ENCODE assay signal across 8 cellular contexts in genomic region chr7:32846630-32847225, GRCh38. TPM values are rescaled to one million over a fixed set of nuclear protein-coding genes. Genes with fewer than 3 reads are reported as not detected.
DNase-seq lines count a peak whose midpoint lies in the region; ATAC-seq and TF ChIP-seq lines count a peak whose summit lies in the region.

No MANE protein-coding gene starts in this region.

- H3K79me2 ChIP-seq in neural progenitor cell (ENCODE audit: low read depth) = no peaks in the 10 kb centered on the region

- no peak overlapping the region for H3K9ac ChIP-seq in neural progenitor cell

- no peak for TF ChIP-seq POLR2A in Peyer's patch (IDR thresholded peaks at IDR 0.05)
- TF ChIP-seq POLR2A in stomach (IDR thresholded peaks at IDR 0.05) = no peak

- H3K4me3 ChIP-seq in Peyer's patch (no peak overlapping the region), fibroblast of the aortic adventitia (ENCODE audit: low read depth, low read length) (no peak overlapping the region), neural progenitor cell (no peak overlapping the region), stomach (no peak overlapping the region)

- ATAC-seq in GM21367 (IDR thresholded peaks at IDR 0.05; ENCODE audit: unreplicated experiment) = peak; percentile 100
- peak; percentile 100 for ATAC-seq in activated T-cell treated with anti-CD3 and anti-CD28 coated beads, Interleukin-2, amount 50 U/mL, for 72 hours (replicated peaks in 1 of 2)

- H3K36me3 Mint-ChIP-seq in Calu3 (ENCODE audit: insufficient read depth, unreplicated experiment) (no peaks in the 10 kb centered on the region), neural progenitor cell (peaks cover 2% of the 10 kb centered on the region)
- no peaks in the 10 kb centered on the region for H3K36me3 Mint-ChIP-seq in activated T-cell treated with anti-CD3 and anti-CD28 coated beads, Interleukin-2, amount 50 U/mL, for 72 hours (ENCODE audit: insufficient read depth in 2 of 2)

- H3K4me3 Mint-ChIP-seq in Calu3 (ENCODE audit: low read depth, unreplicated experiment) (no peak overlapping the region), neural progenitor cell (no peak overlapping the region)
- H3K4me3 Mint-ChIP-seq in activated T-cell treated with anti-CD3 and anti-CD28 coated beads, Interleukin-2, amount 50 U/mL, for 72 hours = peak overlapping the region; percentile 58 to 69

- peak; percentile 98 for TF ChIP-seq CTCF in Calu3 (IDR thresholded peaks at IDR 0.05; ENCODE audit: unreplicated experiment)
- TF ChIP-seq CTCF in Peyer's patch (IDR thresholded peaks at IDR 0.05) = peak; percentile 74 to 94 (median 81)
- peak; percentile 72 for TF ChIP-seq CTCF in fibroblast of the aortic adventitia (IDR thresholded peaks at IDR 0.05; ENCODE audit: insufficient read depth, low read length)
- TF ChIP-seq CTCF in neural progenitor cell (IDR thresholded peaks at IDR 0.05) = peak; percentile 90
- peak in 5 of 7 experiments; percentile 77 to 93 (median 86) for TF ChIP-seq CTCF in stomach (IDR thresholded peaks at IDR 0.05)

- H3K9me3 ChIP-seq in Peyer's patch (no peaks in the 10 kb centered on the region), neural progenitor cell (ENCODE audit: low read depth) (no peaks in the 10 kb centered on the region), stomach (no peaks in the 10 kb centered on the region)

- DNase-seq in Calu3 = peak; percentile 96
- peak; percentile 55 for DNase-seq in HK-2 (ENCODE audit: unreplicated experiment)
- peak; percentile 88 to 97 (median 95) for DNase-seq in Peyer's patch
- DNase-seq in activated T-cell treated with anti-CD3 and anti-CD28 coated beads, Interleukin-2, amount 50 U/mL, for 72 hours = peak; percentile 87 to 91
- peak; percentile 82 for DNase-seq in fibroblast of the aortic adventitia (ENCODE audit: low read depth)
- DNase-seq in neural progenitor cell (ENCODE audit: low spot score) = peak; percentile 87
- peak; percentile 94 for DNase-seq in stomach

- H3F3A ChIP-seq in neural progenitor cell (ENCODE audit: low read depth) = no peaks in the 10 kb centered on the region

- H3K4me2 ChIP-seq in neural progenitor cell = no peak overlapping the region

- WGBS in stomach, 5 donors = 16 to 23% (median 20%) methylated on average over 9 of the region's 9 CpGs

- H3K9me3 Mint-ChIP-seq in Calu3 (ENCODE audit: low read depth, unreplicated experiment) = no peaks in the 10 kb centered on the region
- no peaks in the 10 kb centered on the region for H3K9me3 Mint-ChIP-seq in activated T-cell treated with anti-CD3 and anti-CD28 coated beads, Interleukin-2, amount 50 U/mL, for 72 hours
- no peaks in the 10 kb centered on the region for H3K9me3 Mint-ChIP-seq in neural progenitor cell

- H4K20me1 ChIP-seq in neural progenitor cell (ENCODE audit: low read depth) = no peaks in the 10 kb centered on the region

- TF ChIP-seq EP300 in stomach (IDR thresholded peaks at IDR 0.05) = no peak

- H2AFZ ChIP-seq in neural progenitor cell (replicated peaks) = peak overlapping the region; percentile 68

- H3K27me3 Mint-ChIP-seq in Calu3 (ENCODE audit: unreplicated experiment) = no peaks in the 10 kb centered on the region
- peaks cover 25% of the 10 kb centered on the region for H3K27me3 Mint-ChIP-seq in activated T-cell treated with anti-CD3 and anti-CD28 coated beads, Interleukin-2, amount 50 U/mL, for 72 hours (ENCODE audit: low read depth)
- peaks cover 3% of the 10 kb centered on the region for H3K27me3 Mint-ChIP-seq in neural progenitor cell (ENCODE audit: insufficient read depth, low read depth)

- H3K27ac Mint-ChIP-seq in Calu3 (ENCODE audit: unreplicated experiment) = no peak overlapping the region
- H3K27ac Mint-ChIP-seq in activated T-cell treated with anti-CD3 and anti-CD28 coated beads, Interleukin-2, amount 50 U/mL, for 72 hours = no peak overlapping the region
- no peak overlapping the region for H3K27ac Mint-ChIP-seq in neural progenitor cell

- BruUV-seq in Calu3 (replicated peaks; lab: Mats Ljungman, UMichigan) = no TSS peak

- H3K4me1 Mint-ChIP-seq in Calu3 (ENCODE audit: low read depth, unreplicated experiment) (no peaks in the 10 kb centered on the region), neural progenitor cell (no peaks in the 10 kb centered on the region)
- H3K4me1 Mint-ChIP-seq in activated T-cell treated with anti-CD3 and anti-CD28 coated beads, Interleukin-2, amount 50 U/mL, for 72 hours (ENCODE audit: low read depth) = peaks cover 12% of the 10 kb centered on the region

- no peak overlapping the region for H3K27ac ChIP-seq in Peyer's patch
- H3K27ac ChIP-seq in neural progenitor cell = no peak overlapping the region
- H3K27ac ChIP-seq in stomach = no peak overlapping the region

- H3K36me3 ChIP-seq in Peyer's patch (no peaks in the 10 kb centered on the region), neural progenitor cell (no peaks in the 10 kb centered on the region), stomach (no peaks in the 10 kb centered on the region)

- H3K4me1 ChIP-seq in Peyer's patch (no peaks in the 10 kb centered on the region), neural progenitor cell (no peaks in the 10 kb centered on the region), stomach (peaks cover 0 to 11% (median 4%) of the 10 kb centered on the region in 4 donors)

- intact Hi-C loops in Calu3 (cut with micrococcal nuclease; ENCODE audit: unreplicated experiment) (loop anchor here (5.0 kb wide), 1 partner anchor 261 kb away; the partner anchor contains the start of gene RP9), stomach (cut with DNase I; ENCODE audit: low total_unique reads) (no loop called here)

- CTCF ChIA-PET in Calu3 (lab: Charles Lee) = interaction anchor here (0.7 to 2.6 kb wide), 15 partner anchors 11 to 262 kb away, joined by 3 to 21 read pairs (median 5); partner anchors contain the start of genes FKBP9, KBTBD2 and RP9

- H3K27me3 ChIP-seq in Peyer's patch (no peaks in the 10 kb centered on the region), neural progenitor cell (no peaks in the 10 kb centered on the region), stomach (no peaks in the 10 kb centered on the region)

RNA-seq across cellular contexts. Expression of gene KBTBD2, which starts 44.8 kb away (rescaled TPM):
- total RNA-seq in Calu3 (2022) (54.2 and 58.7 TPM in 2 replicates), Peyer's patch (10 to 100 TPM; 22.2 to 43.7 (median 28.4) TPM), fibroblast of the aortic adventitia (ENCODE audit: low replicate concordance) (18.2 and 35.9 TPM in 2 replicates), neural progenitor cell (ENCODE audit: low replicate concordance) (31.2 and 45.5 TPM in 2 replicates), stomach (10 to 100 TPM in 4 of 5 donors, 1 to 10 TPM in 1; 9.0 to 90.3 (median 21.9) TPM)
- 10 to 100 TPM; 30.1 to 35.9 TPM for total RNA-seq in activated T-cell treated with anti-CD3 and anti-CD28 coated beads, Interleukin-2, amount 50 U/mL, for 72 hours
- polyA plus RNA-seq in stomach = 10 to 100 TPM in 2 of 3 donors, 1 to 10 TPM in 1; 9.9 to 13.9 (median 11.8) TPM

Comparison
In these comparisons a context has a peak if more than half of its experiments do, and no peak if none do; other contexts are left out.
1. H3K4me3 Mint-ChIP-seq: peak in activated T-cell treated with anti-CD3 and anti-CD28 coated beads, Interleukin-2, amount 50 U/mL, for 72 hours (2 of 2); none in Calu3 (single experiment) and neural progenitor cell (single experiment).
2. Peak in every context shown above with its lines, with median percentiles within 50 percentile points of each other: DNase-seq and CTCF ChIP-seq.